8 cellular contexts compared by ENCODE assay signal in genomic region chr1:10694633-10695627, GRCh38.
DNase-seq lines count a peak whose midpoint lies in the region; ATAC-seq and TF ChIP-seq lines count a peak whose summit lies in the region.

No MANE protein-coding gene starts in this region.

- no peak for TF ChIP-seq CTCF in parathyroid adenoma (IDR thresholded peaks at IDR 0.05)
- TF ChIP-seq CTCF in thyroid gland (IDR thresholded peaks at IDR 0.05): no peak

- H3K9me3 Mint-ChIP-seq in T-cell: no peaks in the 10 kb centered on the region
- no peaks in the 10 kb centered on the region for H3K9me3 Mint-ChIP-seq in activated naive CD8-positive, alpha-beta T cell treated with anti-CD3 and anti-CD28 coated beads, Interleukin-2, amount 50 U/mL, for 24 hours

- H3K4me1 ChIP-seq in HAP-1 (no peaks in the 10 kb centered on the region; the same call in 1 of the 2 replicates), parathyroid adenoma (no peaks in the 10 kb centered on the region), thyroid gland (peaks cover 30 to 39% of the 10 kb centered on the region in 2 donors)

- peaks cover 3% of the 10 kb centered on the region for H3K36me3 Mint-ChIP-seq in T-cell
- H3K36me3 Mint-ChIP-seq in activated naive CD8-positive, alpha-beta T cell treated with anti-CD3 and anti-CD28 coated beads, Interleukin-2, amount 50 U/mL, for 24 hours (ENCODE audit: low read depth): no peaks in the 10 kb centered on the region

- H3K4me1 Mint-ChIP-seq in T-cell: peaks cover 16% of the 10 kb centered on the region in 3 donors
- peaks cover 41% of the 10 kb centered on the region for H3K4me1 Mint-ChIP-seq in activated naive CD8-positive, alpha-beta T cell treated with anti-CD3 and anti-CD28 coated beads, Interleukin-2, amount 50 U/mL, for 24 hours

- 15 to 28% methylated on average over 15 of the region's 126 CpGs for WGBS in thyroid gland, 2 donors

- TF ChIP-seq POLR2A in thyroid gland (IDR thresholded peaks at IDR 0.05): peak in 1 of 2 donors; percentile 49

- H3K9me3 ChIP-seq in HAP-1 (no peaks in the 10 kb centered on the region), parathyroid adenoma (ENCODE audit: control insufficient read depth, low read length) (no peaks in the 10 kb centered on the region), thyroid gland (no peaks in the 10 kb centered on the region)

- H3K4me2 ChIP-seq in parathyroid adenoma (ENCODE audit: low read length): peak overlapping the region; percentile 66

- H2AFZ ChIP-seq in parathyroid adenoma: no peak overlapping the region

- H3K27ac Mint-ChIP-seq in T-cell: peak overlapping the region; percentile 68 to 79
- no peak overlapping the region for H3K27ac Mint-ChIP-seq in activated naive CD8-positive, alpha-beta T cell treated with anti-CD3 and anti-CD28 coated beads, Interleukin-2, amount 50 U/mL, for 24 hours

- POLR2A ChIA-PET in T-cell (lab: Charles Lee): no interaction called here

- H3K27me3 ChIP-seq in HAP-1 (ENCODE audit: low read depth) (no peaks in the 10 kb centered on the region), parathyroid adenoma (ENCODE audit: control insufficient read depth, insufficient read depth, low read length) (no peaks in the 10 kb centered on the region), thyroid gland (no peaks in the 10 kb centered on the region)

- no peak overlapping the region for H3K9ac ChIP-seq in parathyroid adenoma

- peak overlapping the region; percentile 77 to 83 (median 80) for H3K4me3 Mint-ChIP-seq in T-cell
- peak overlapping the region; percentile 65 for H3K4me3 Mint-ChIP-seq in activated naive CD8-positive, alpha-beta T cell treated with anti-CD3 and anti-CD28 coated beads, Interleukin-2, amount 50 U/mL, for 24 hours

- H3K36me3 ChIP-seq in HAP-1 (replicated peaks) (no peaks in the 10 kb centered on the region), parathyroid adenoma (ENCODE audit: control insufficient read depth, insufficient read depth, low read length) (no peaks in the 10 kb centered on the region), thyroid gland (no peaks in the 10 kb centered on the region)

- H3K27ac ChIP-seq in parathyroid adenoma: no peak overlapping the region
- peak overlapping the region; percentile 76 to 91 (median 81) for H3K27ac ChIP-seq in thyroid gland

- DNase-seq in DMS153 (lab: John Stamatoyannopoulos, UW) (peak; percentile 76), HAP-1 (ENCODE audit: low spot score in 2 of 2) (peak; percentile 85 to 94), NCI-H1092 treated with DMSO at 0.1 percent for 48 hours (lab: John Stamatoyannopoulos, UW) (peak; percentile 72), T-cell (peak; percentile 49 to 79 (median 68)), cardiac septum (ENCODE audit: low spot score) (peak; percentile 95), thyroid gland (peak; percentile 93 to 94)
- DNase-seq in activated naive CD8-positive, alpha-beta T cell treated with anti-CD3 and anti-CD28 coated beads, Interleukin-2, amount 50 U/mL, for 24 hours: peak; percentile 75

- intact Hi-C loops in cardiac septum (cut with DNase I) (loop anchor here (5.0 to 10.0 kb wide), 2 partner anchors 163 to 870 kb away; partner anchors contain the start of gene CLSTN1), thyroid gland (cut with DNase I) (loop anchor here (5.0 kb wide), 1 partner anchor 102 kb away; the partner anchor contains the start of gene CASZ1)

- H3K4me3 ChIP-seq in HAP-1 (peak overlapping the region; percentile 5; the same call in 1 of the 2 replicates), parathyroid adenoma (ENCODE audit: low read depth, low read length) (peak overlapping the region; percentile 31), thyroid gland (replicated peaks in 1 of 3) (peak overlapping the region in 2 of 3 donors; percentile 51 to 68)

- H3K27me3 Mint-ChIP-seq in T-cell: no peaks in the 10 kb centered on the region
- H3K27me3 Mint-ChIP-seq in activated naive CD8-positive, alpha-beta T cell treated with anti-CD3 and anti-CD28 coated beads, Interleukin-2, amount 50 U/mL, for 24 hours: peaks cover 8% of the 10 kb centered on the region

- no peaks in the 10 kb centered on the region for H3K79me2 ChIP-seq in parathyroid adenoma

- CTCF ChIA-PET in T-cell (lab: Charles Lee): no interaction called here

- in situ Hi-C loops in HAP-1 (cut with MboI; ENCODE audit: low sequenced_read_pairs): no loop called here

- peak; percentile 60 to 75 (median 73) for ATAC-seq in T-cell (replicated peaks in 1 of 4)
- peak; percentile 49 for ATAC-seq in activated naive CD8-positive, alpha-beta T cell treated with anti-CD3 and anti-CD28 coated beads, Interleukin-2, amount 50 U/mL, for 24 hours

Comparison
In these comparisons a context has a peak if more than half of its experiments do, and no peak if none do; other contexts are left out.
1. H3K4me3 ChIP-seq: peak in every context shown above with its lines; median percentile 60 in thyroid gland; 31 in parathyroid adenoma; 5 in HAP-1.